Comparison of ENCODE assay signal across 9 cellular contexts in genomic region chr22:39117585-39118191, GRCh38. TPM values are rescaled to one million over a fixed set of nuclear protein-coding genes. Genes with fewer than 3 reads are reported as not detected.
A peak's percentile ranks its signal among the peaks of the same experiment; 100 is the strongest.
DNase-seq lines count a peak whose midpoint lies in the region; ATAC-seq and TF ChIP-seq lines count a peak whose summit lies in the region.
"Had no signal": no experiment of that assay in that cellular context is flagged by ENCODE, and none has a peak within 500 bp of the region (broad histone marks: within the 10 kb centered on the region; RNA-seq: fewer than 3 reads in every experiment).

No MANE protein-coding gene starts in this region.

- peak; percentile 51 for ATAC-seq in CD8-positive, alpha-beta T cell
- no peak for ATAC-seq in GM21717 (IDR thresholded peaks at IDR 0.05; ENCODE audit: unreplicated experiment)

- H3K4me1 ChIP-seq in CD8-positive, alpha-beta T cell (ENCODE audit: insufficient read depth, low read length) = peaks cover 14% of the 10 kb centered on the region
- H3K4me1 ChIP-seq in esophagus muscularis mucosa = no peaks in the 10 kb centered on the region

- TF ChIP-seq EP300 in esophagus muscularis mucosa (IDR thresholded peaks at IDR 0.05) = no peak

- no peaks in the 10 kb centered on the region for H3K36me3 ChIP-seq in CD8-positive, alpha-beta T cell (ENCODE audit: insufficient read depth, low read length)
- no peaks in the 10 kb centered on the region for H3K36me3 ChIP-seq in H7 (replicated peaks; ENCODE audit: control insufficient read depth, insufficient read depth, low read length)
- H3K36me3 ChIP-seq in esophagus muscularis mucosa = no peaks in the 10 kb centered on the region

- H3K4me1 Mint-ChIP-seq in CD8-positive, alpha-beta T cell (ENCODE audit: low read depth) = peaks cover 38% of the 10 kb centered on the region

- H3K4me3 ChIP-seq in CD8-positive, alpha-beta T cell (ENCODE audit: low read depth, low read length) = no peak overlapping the region
- H3K4me3 ChIP-seq in H7 (ENCODE audit: insufficient read depth, low read depth, low read length) = no peak overlapping the region
- no peak overlapping the region for H3K4me3 ChIP-seq in esophagus muscularis mucosa
- no peak overlapping the region for H3K4me3 ChIP-seq in skeletal muscle cell (ENCODE audit: low read depth, low read length)

- H3K4me3 Mint-ChIP-seq in CD8-positive, alpha-beta T cell = peak overlapping the region; percentile 45

- peak overlapping the region; percentile 84 for H3K27ac Mint-ChIP-seq in CD8-positive, alpha-beta T cell

- intact Hi-C loops in CD8-positive, alpha-beta T cell (cut with DNase I, micrococcal nuclease) = loop anchor here (1.0 to 5.0 kb wide), 8 partner anchors 19 to 253 kb away; partner anchors contain the start of genes APOBEC3C (in 1 of the 2) and APOBEC3G (in 1 of the 2)
- intact Hi-C loops in esophagus muscularis mucosa (cut with DNase I) = loop anchor here (5.0 kb wide), 1 partner anchor 105 kb away; the partner anchor contains the start of gene APOBEC3C

- H3K27me3 Mint-ChIP-seq in CD8-positive, alpha-beta T cell (ENCODE audit: low read depth) = no peaks in the 10 kb centered on the region

- H3K9me3 ChIP-seq in CD8-positive, alpha-beta T cell (ENCODE audit: low read length) = no peaks in the 10 kb centered on the region
- H3K9me3 ChIP-seq in esophagus muscularis mucosa = no peaks in the 10 kb centered on the region

- TF ChIP-seq POLR2A in esophagus muscularis mucosa (IDR thresholded peaks at IDR 0.05; ENCODE audit: low read depth) = no peak

- H3K36me3 Mint-ChIP-seq in CD8-positive, alpha-beta T cell = no peaks in the 10 kb centered on the region

- POLR2A ChIA-PET in CD8-positive, alpha-beta T cell (lab: Charles Lee) = no interaction called here

- H3K27ac ChIP-seq in CD8-positive, alpha-beta T cell (ENCODE audit: low read depth, low read length) = peak overlapping the region; percentile 54
- H3K27ac ChIP-seq in esophagus muscularis mucosa (replicated peaks in 1 of 4) = no peak overlapping the region

- H3K27me3 ChIP-seq in CD8-positive, alpha-beta T cell (ENCODE audit: insufficient read depth, low read length) = no peaks in the 10 kb centered on the region
- no peaks in the 10 kb centered on the region for H3K27me3 ChIP-seq in H7 (ENCODE audit: control insufficient read depth, insufficient read depth, low read length)
- H3K27me3 ChIP-seq in esophagus muscularis mucosa = peaks cover 0 to 13% (median 0%) of the 10 kb centered on the region in 4 donors

- peak; percentile 49 to 82 (median 71) for DNase-seq in CD8-positive, alpha-beta T cell
- DNase-seq in H7 (peak; percentile 61), NOMO-1 treated with dmso at 0.1 percent for 144 hours (lab: John Stamatoyannopoulos, UW; ENCODE audit: unreplicated experiment) (peak; percentile 28), esophagus muscularis mucosa (ENCODE audit: extremely low spot score) (no peak), skeletal muscle cell (ENCODE audit: low read depth) (peak; percentile 20), NCI-H187 (lab: John Stamatoyannopoulos, UW) (no peak)
- DNase-seq in activated CD8-positive, alpha-beta memory T cell treated with anti-CD3 and anti-CD28 coated beads, Interleukin-2, amount 50 U/mL, for 4 hours = peak; percentile 75

- no peaks in the 10 kb centered on the region for H3K9me3 Mint-ChIP-seq in CD8-positive, alpha-beta T cell

- CTCF ChIA-PET in CD8-positive, alpha-beta T cell (lab: Charles Lee) = interaction anchor here (0.8 to 6.9 kb wide), 16 partner anchors 8 to 248 kb away, joined by 3 to 63 read pairs (median 4); partner anchors contain the start of gene APOBEC3C

- peak; percentile 54 for TF ChIP-seq CTCF in CD8-positive, alpha-beta T cell (IDR thresholded peaks at IDR 0.05)
- TF ChIP-seq CTCF in esophagus muscularis mucosa (IDR thresholded peaks at IDR 0.05) = peak; percentile 19 to 41 (median 32)

- 63% methylated on average over 14 of the region's 14 CpGs for WGBS in esophagus muscularis mucosa

RNA-seq across cellular contexts. Expression of gene APOBEC3H, which starts 20.6 kb away (rescaled TPM):
- total RNA-seq in CD8-positive, alpha-beta T cell = 1 to 10 TPM; 1.6 TPM
- total RNA-seq in H7 (2014; rRNA removed; shearing (Covaris generic)) = 0.52 TPM in 1 of 2 replicates, not detected in the other
- under 1 TPM in 1 of 4 donors, not detected in 3; 0.39 TPM for total RNA-seq in esophagus muscularis mucosa
- total RNA-seq: urinary bladder had no signal

RNA-seq across cellular contexts. Expression of gene CBX7, which starts 34.8 kb away (rescaled TPM):
- 10 to 100 TPM; 34.2 to 37.2 TPM for total RNA-seq in CD8-positive, alpha-beta T cell
- total RNA-seq in H7 (2014; rRNA removed; shearing (Covaris generic)) = 4.5 and 5.4 TPM in 2 replicates
- total RNA-seq in esophagus muscularis mucosa = 100 to 1,000 TPM; 129 to 251 (median 173) TPM

RNA-seq across cellular contexts. Expression of gene APOBEC3G, which starts 40.6 kb away (rescaled TPM):
- 10 to 100 TPM; 44.9 to 45.9 TPM for total RNA-seq in CD8-positive, alpha-beta T cell
- total RNA-seq in H7 (2014; rRNA removed; shearing (Covaris generic)) = 3.0 and 4.2 TPM in 2 replicates
- 1 to 10 TPM; 4.1 to 7.9 (median 5.5) TPM for total RNA-seq in esophagus muscularis mucosa

Comparison
In these comparisons a context has a peak if more than half of its experiments do, and no peak if none do; other contexts are left out.
1. DNase-seq: peak in CD8-positive, alpha-beta T cell (7 of 7), H7 (single experiment), NOMO-1 treated with dmso at 0.1 percent for 144 hours (single experiment), activated CD8-positive, alpha-beta memory T cell treated with anti-CD3 and anti-CD28 coated beads, Interleukin-2, amount 50 U/mL, for 4 hours (single experiment) and skeletal muscle cell (single experiment); none in esophagus muscularis mucosa (single experiment) and NCI-H187 (0 of 2).